Comparison of ENCODE assay signal across 23 cellular contexts in the genomic region with DNA sequence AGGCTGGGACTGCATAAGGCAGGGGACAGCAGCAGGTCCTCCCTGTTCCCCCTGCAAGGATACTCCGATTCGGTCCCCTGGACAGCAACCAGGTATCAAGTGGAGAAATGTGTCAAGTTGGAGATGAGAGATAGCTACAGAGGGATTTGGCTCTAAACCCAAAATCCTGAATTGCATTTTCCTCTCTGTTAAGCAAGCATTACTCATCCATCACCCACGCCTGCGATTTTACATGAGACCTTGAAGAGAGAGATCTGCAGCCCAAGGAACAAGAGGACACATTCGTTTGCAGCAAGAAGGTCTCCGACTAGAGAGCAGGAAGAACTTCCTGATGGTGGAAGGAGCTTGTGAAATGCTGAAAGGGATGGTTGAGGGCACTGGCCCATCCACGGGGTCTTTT. TPM values are rescaled to one million over a fixed set of nuclear protein-coding genes. Genes with fewer than 3 reads are reported as not detected.
A peak's percentile ranks its signal among the peaks of the same experiment; 100 is the strongest.
DNase-seq lines count a peak whose midpoint lies in the region; ATAC-seq and TF ChIP-seq lines count a peak whose summit lies in the region.
"Had no signal": no experiment of that assay in that cellular context is flagged by ENCODE, and none has a peak within 500 bp of the region (broad histone marks: within the 10 kb centered on the region; RNA-seq: fewer than 3 reads in every experiment).

No MANE protein-coding gene starts in this region.

- peak; percentile 1 for DNase-seq in activated naive CD4-positive, alpha-beta T cell treated with anti-CD3 and anti-CD28 coated beads, Interleukin-2, amount 10 ng/mL, durations not matched to agents 7 days and 5 days
- DNase-seq in activated naive CD4-positive, alpha-beta T cell (lab: John Stamatoyannopoulos, UW), result no peak
- DNase-seq in epithelial cell of esophagus (ENCODE audit: low read depth), result peak; percentile 8
- peak; percentile 55 for DNase-seq in inferior parietal cortex (ENCODE audit: extremely low spot score)
- DNase-seq in stromal cell of bone marrow (ENCODE audit: low read depth), result peak; percentile 3
- DNase-seq in SK-N-DZ (ENCODE audit: low spot score), result no peak
- DNase-seq in NCI-H1105 (lab: John Stamatoyannopoulos, UW), result no peak
- DNase-seq: ACHN; Caco-2; CD4-positive, alpha-beta memory T cell; DMS 273 treated with DMSO at 0.1 percent for 48 hours; IMR-90; MV-4-11; NCI-H1417; NCI-H1694 treated with DMSO at 0.1 percent for 48 hours; NCI-H2081 treated with DMSO at 0.1 percent for 48 hours; NCI-H2171 treated with DMSO at 0.1 percent for 48 hours; NCI-H524 treated with DMSO at 0.1 percent for 48 hours; NCI-H82 had no signal

- no peak overlapping the region for H3K4me3 Mint-ChIP-seq in activated naive CD4-positive, alpha-beta T cell treated with anti-CD3 and anti-CD28 coated beads, Interleukin-2, amount 10 ng/mL, durations not matched to agents 7 days and 5 days
- H3K4me3 Mint-ChIP-seq: CD4-positive, alpha-beta memory T cell; GM23338 had no signal

- ATAC-seq in HG02852 (IDR thresholded peaks at IDR 0.05; ENCODE audit: unreplicated experiment), result no peak
- ATAC-seq: GM23338 had no signal

- H3K27me3 Mint-ChIP-seq in activated naive CD4-positive, alpha-beta T cell treated with anti-CD3 and anti-CD28 coated beads, Interleukin-2, amount 10 ng/mL, durations not matched to agents 7 days and 5 days, result peaks cover 64% of the 10 kb centered on the region

- H3K4me3 ChIP-seq in epithelial cell of esophagus (ENCODE audit: low read length), result no peak overlapping the region
- H3K4me3 ChIP-seq: BLaER1 treated with 17β-estradiol and CSF1 and Interleukin-3, amounts not matched to agents 10 nM and 100 nM; GM23338; HAP-1 had no signal

- no peaks in the 10 kb centered on the region for H3K36me3 Mint-ChIP-seq in activated naive CD4-positive, alpha-beta T cell treated with anti-CD3 and anti-CD28 coated beads, Interleukin-2, amount 10 ng/mL, durations not matched to agents 7 days and 5 days

- H3K4me1 Mint-ChIP-seq in activated naive CD4-positive, alpha-beta T cell treated with anti-CD3 and anti-CD28 coated beads, Interleukin-2, amount 10 ng/mL, durations not matched to agents 7 days and 5 days, result no peaks in the 10 kb centered on the region
- H3K4me1 Mint-ChIP-seq: CD4-positive, alpha-beta memory T cell had no signal

- no peak overlapping the region for H3K27ac Mint-ChIP-seq in activated naive CD4-positive, alpha-beta T cell treated with anti-CD3 and anti-CD28 coated beads, Interleukin-2, amount 10 ng/mL, durations not matched to agents 7 days and 5 days
- H3K27ac Mint-ChIP-seq: CD4-positive, alpha-beta memory T cell had no signal

- TF ChIP-seq CTCF in epithelial cell of esophagus (IDR thresholded peaks at IDR 0.05; ENCODE audit: insufficient read depth, low read depth, low read length, missing control alignments), result no peak

- CTCF ChIA-PET in activated naive CD4-positive, alpha-beta T cell treated with anti-CD3 and anti-CD28 coated beads, Interleukin-2, amount 10 ng/mL, durations not matched to agents 7 days and 5 days (lab: Charles Lee), result interaction anchor here (1.2 kb wide), 1 partner anchor 10 kb away, joined by 3 read pairs; no protein-coding TSS in a partner anchor

- no peaks in the 10 kb centered on the region for H3K9me3 Mint-ChIP-seq in activated naive CD4-positive, alpha-beta T cell treated with anti-CD3 and anti-CD28 coated beads, Interleukin-2, amount 10 ng/mL, durations not matched to agents 7 days and 5 days
- H3K9me3 Mint-ChIP-seq: GM23338 had no signal

RNA-seq across cellular contexts. Expression of a gene that starts 21.9 kb away (rescaled TPM):
- 0.37 and 0.61 TPM in 2 replicates for polyA plus RNA-seq in SK-N-DZ (2014; cell fraction: cytosol; rRNA removed)
- polyA plus RNA-seq in SK-N-DZ (2014; cell fraction: nucleus; rRNA removed), result 0.11 and 0.13 TPM in 2 replicates

Comparison
In these comparisons a context has a peak if more than half of its experiments do, and no peak if none do; other contexts are left out.
1. DNase-seq: peak in activated naive CD4-positive, alpha-beta T cell treated with anti-CD3 and anti-CD28 coated beads, Interleukin-2, amount 10 ng/mL, durations not matched to agents 7 days and 5 days (single experiment), epithelial cell of esophagus (single experiment), inferior parietal cortex (single experiment) and stromal cell of bone marrow (single experiment); none in activated naive CD4-positive, alpha-beta T cell (0 of 4), SK-N-DZ (single experiment) and NCI-H1105 (single experiment).